ENCODE assay signal across 8 cellular contexts in the genomic region with DNA sequence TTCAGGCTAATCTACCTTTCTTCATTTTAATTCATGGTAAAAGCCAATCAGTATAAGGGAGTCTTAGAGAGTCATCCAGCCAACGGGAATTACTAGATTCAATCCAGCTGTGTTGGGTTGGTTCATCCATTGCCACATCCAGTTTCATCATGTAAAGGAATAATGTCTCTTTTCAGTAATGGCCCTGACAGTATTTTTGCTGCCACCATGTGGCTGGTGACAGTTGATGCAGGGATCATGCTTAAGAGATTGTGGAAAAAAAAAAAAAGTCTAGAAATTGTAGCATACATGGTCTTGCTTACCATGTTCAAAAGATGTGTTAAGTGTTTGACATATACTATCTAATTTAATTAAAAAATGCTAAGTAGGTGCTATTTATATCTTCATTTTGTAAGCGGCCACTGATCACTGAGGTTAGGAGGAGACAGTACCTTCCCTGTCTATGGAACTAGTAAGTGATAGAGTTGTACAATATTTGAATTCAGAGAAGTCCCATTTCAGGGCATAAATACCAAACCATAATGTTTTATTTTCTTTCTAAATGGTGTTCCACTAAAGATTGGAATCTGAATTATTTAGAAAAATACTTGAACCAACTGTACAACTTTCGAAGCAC.
DNase-seq lines count a peak whose midpoint lies in the region; ATAC-seq, FAIRE-seq and TF ChIP-seq lines count a peak whose summit lies in the region.

No MANE protein-coding gene starts in this region.

- dilution Hi-C loops in endothelial cell of umbilical vein (cut with MboI; ENCODE audit: extremely low pct_ligation_motif_present, low sequenced_read_pairs): no loop called here

- H3K27ac Mint-ChIP-seq in CD4-positive, alpha-beta T cell: no peak overlapping the region

- H3K4me2 ChIP-seq in DND-41 (ENCODE audit: insufficient read depth, low read length) (no peak overlapping the region), OCI-LY7 (ENCODE audit: low read length) (no peak overlapping the region), endothelial cell of umbilical vein (ENCODE audit: insufficient read depth, low read length) (no peak overlapping the region)

- H3K27ac ChIP-seq in DND-41 (ENCODE audit: low read length): no peak overlapping the region
- H3K27ac ChIP-seq in OCI-LY7 (ENCODE audit: low read depth, low read length, poor library complexity, severe bottlenecking): no peak overlapping the region
- H3K27ac ChIP-seq in endothelial cell of umbilical vein (ENCODE audit: insufficient read depth, low read depth, low read length): no peak overlapping the region
- no peak overlapping the region for H3K27ac ChIP-seq in pancreas
- no peak overlapping the region for H3K27ac ChIP-seq in CD4-positive, alpha-beta T cell (ENCODE audit: low read depth, low read length)

- H3K4me1 Mint-ChIP-seq in CD4-positive, alpha-beta T cell (ENCODE audit: low read depth): no peaks in the 10 kb centered on the region

- H3K4me3 Mint-ChIP-seq in CD4-positive, alpha-beta T cell: no peak overlapping the region

- H3K36me3 ChIP-seq in DND-41 (ENCODE audit: insufficient read depth, low read length) (no peaks in the 10 kb centered on the region), OCI-LY7 (ENCODE audit: insufficient read depth, low read length) (no peaks in the 10 kb centered on the region), endothelial cell of umbilical vein (ENCODE audit: control insufficient read depth in 2 of 2, extremely low read depth in 1 of 2, insufficient read depth in 2 of 2, low read length in 2 of 2) (no peaks in the 10 kb centered on the region), pancreas (no peaks in the 10 kb centered on the region)

- ATAC-seq in DND-41 (ENCODE audit: insufficient read depth, low read depth): peak; percentile 53; the same call in 1 of the 3 replicates
- peak; percentile 85 for ATAC-seq in GM19395 (IDR thresholded peaks at IDR 0.05; ENCODE audit: unreplicated experiment)
- ATAC-seq in HG03460 (IDR thresholded peaks at IDR 0.05; ENCODE audit: unreplicated experiment): peak; percentile 63
- peak in 3 of 4 donors; percentile 62 to 66 (median 64) for ATAC-seq in pancreas
- ATAC-seq in omental fat pad (ENCODE audit: low FRiP score): no peak
- ATAC-seq in CD4-positive, alpha-beta T cell (ENCODE audit: poor library complexity): no peak

- no peaks in the 10 kb centered on the region for H3K9me1 ChIP-seq in endothelial cell of umbilical vein (replicated peaks; ENCODE audit: control insufficient read depth, extremely low read depth, insufficient read depth, low read length)

- no peaks in the 10 kb centered on the region for H3K36me3 Mint-ChIP-seq in CD4-positive, alpha-beta T cell (ENCODE audit: low read depth)

- H3K9me3 ChIP-seq in DND-41 (ENCODE audit: insufficient read depth, low read length, severe bottlenecking) (no peaks in the 10 kb centered on the region), OCI-LY7 (ENCODE audit: low read length) (no peaks in the 10 kb centered on the region), endothelial cell of umbilical vein (replicated peaks; ENCODE audit: control insufficient read depth, insufficient read depth, low read length) (no peaks in the 10 kb centered on the region), pancreas (no peaks in the 10 kb centered on the region)
- no peaks in the 10 kb centered on the region for H3K9me3 ChIP-seq in CD4-positive, alpha-beta T cell (ENCODE audit: control insufficient read depth, low read length)

- CTCF ChIA-PET in OCI-LY7 (lab: Charles Lee; ENCODE audit: unreplicated experiment) (interaction anchor here (0.5 kb wide), 1 partner anchor 349 kb away, joined by 3 read pairs; no protein-coding TSS in a partner anchor), endothelial cell of umbilical vein (lab: Charles Lee) (no interaction called here)
- CTCF ChIA-PET in CD4-positive, alpha-beta T cell (lab: Charles Lee): no interaction called here

- peak; percentile 71 for TF ChIP-seq CTCF in DND-41 (IDR thresholded peaks at IDR 0.05; ENCODE audit: borderline replicate concordance, extremely low read depth, low read length, poor library complexity, severe bottlenecking)
- TF ChIP-seq CTCF in OCI-LY7 (conservative IDR thresholded peaks at IDR 0.05; ENCODE audit: low read length): peak; percentile 88
- peak; percentile 23 to 29 for TF ChIP-seq CTCF in endothelial cell of umbilical vein (IDR thresholded peaks at IDR 0.05; ENCODE audit: extremely low read depth in 1 of 2, insufficient read depth in 1 of 2, low read depth in 1 of 2, low read length in 2 of 2)
- peak; percentile 13 to 36 (median 34) for TF ChIP-seq CTCF in pancreas (IDR thresholded peaks at IDR 0.05)
- TF ChIP-seq CTCF in omental fat pad (IDR thresholded peaks at IDR 0.05): no peak
- no peak for TF ChIP-seq CTCF in CD4-positive, alpha-beta T cell (IDR thresholded peaks at IDR 0.05)

- H3K4me3 ChIP-seq in DND-41 (ENCODE audit: low read depth in 1 of 2, low read length in 2 of 2): no peak overlapping the region
- no peak overlapping the region for H3K4me3 ChIP-seq in OCI-LY7 (ENCODE audit: low read depth, low read length, poor library complexity, severe bottlenecking)
- H3K4me3 ChIP-seq in endothelial cell of umbilical vein (replicated peaks in 1 of 3; ENCODE audit: insufficient read depth in 1 of 3, low read depth in 1 of 3, low read length in 3 of 3): no peak overlapping the region
- no peak overlapping the region for H3K4me3 ChIP-seq in pancreas

- H3K4me1 ChIP-seq in DND-41 (ENCODE audit: insufficient read depth, low read length): no peaks in the 10 kb centered on the region
- H3K4me1 ChIP-seq in OCI-LY7 (ENCODE audit: insufficient read depth, low read length, poor library complexity, severe bottlenecking): no peaks in the 10 kb centered on the region
- no peaks in the 10 kb centered on the region for H3K4me1 ChIP-seq in endothelial cell of umbilical vein (ENCODE audit: control insufficient read depth, extremely low read depth, insufficient read depth, low read length)
- no peaks in the 10 kb centered on the region for H3K4me1 ChIP-seq in pancreas

- BruUV-seq in OCI-LY7 (replicated peaks; lab: Mats Ljungman, UMichigan): no TSS peak
- BruUV-seq in endothelial cell of umbilical vein (replicated peaks; lab: Mats Ljungman, UMichigan): no TSS peak

- H3K9me3 Mint-ChIP-seq in CD4-positive, alpha-beta T cell: peaks cover 4% of the 10 kb centered on the region

- H3K27me3 ChIP-seq in DND-41 (ENCODE audit: insufficient read depth, low read length, poor library complexity) (no peaks in the 10 kb centered on the region), endothelial cell of umbilical vein (ENCODE audit: control insufficient read depth in 2 of 2, insufficient read depth in 2 of 2, low read length in 2 of 2) (no peaks in the 10 kb centered on the region), pancreas (no peaks in the 10 kb centered on the region)
- H3K27me3 ChIP-seq in CD4-positive, alpha-beta T cell (ENCODE audit: control insufficient read depth, insufficient read depth, low read length): no peaks in the 10 kb centered on the region

- WGBS in pancreas, 2 donors: 47 to 60% methylated on average over 3 of the region's 3 CpGs

- H3K9ac ChIP-seq in DND-41 (ENCODE audit: low read depth, low read length): no peak overlapping the region
- no peak overlapping the region for H3K9ac ChIP-seq in endothelial cell of umbilical vein (replicated peaks; ENCODE audit: extremely low read depth, insufficient read depth, low read length)

- peak; percentile 66 for FAIRE-seq in endothelial cell of umbilical vein (lab: Jason Lieb, UNC)
- no peak for FAIRE-seq in pancreas (lab: Jason Lieb, UNC)

- POLR2A ChIA-PET in OCI-LY7 (lab: Charles Lee) (interaction anchor here (0.6 to 0.7 kb wide), 3 partner anchors 10 to 910 kb away, joined by 3 read pairs; no protein-coding TSS in a partner anchor), endothelial cell of umbilical vein (lab: Charles Lee) (no interaction called here)
- POLR2A ChIA-PET in CD4-positive, alpha-beta T cell (lab: Charles Lee): no interaction called here

- peak; percentile 9 for DNase-seq in DND-41
- peak; percentile 45 for DNase-seq in OCI-LY7 (ENCODE audit: low spot score)
- no peak for DNase-seq in endothelial cell of umbilical vein (ENCODE audit: low read depth, low spot score)
- DNase-seq in pancreas: no peak
- DNase-seq in omental fat pad (ENCODE audit: low spot score): no peak
- DNase-seq in CD4-positive, alpha-beta T cell: no peak

- H3K27me3 Mint-ChIP-seq in CD4-positive, alpha-beta T cell: no peaks in the 10 kb centered on the region

- H4K20me1 ChIP-seq in DND-41 (ENCODE audit: insufficient read depth, low read length): no peaks in the 10 kb centered on the region
- no peaks in the 10 kb centered on the region for H4K20me1 ChIP-seq in OCI-LY7 (ENCODE audit: insufficient read depth, low read length)
- H4K20me1 ChIP-seq in endothelial cell of umbilical vein (replicated peaks; ENCODE audit: control insufficient read depth, extremely low read depth, insufficient read depth, low read length): no peaks in the 10 kb centered on the region

- H2AFZ ChIP-seq in DND-41 (ENCODE audit: low read depth, low read length) (no peak overlapping the region), OCI-LY7 (ENCODE audit: low read length) (no peak overlapping the region), endothelial cell of umbilical vein (ENCODE audit: low read depth, low read length) (no peak overlapping the region)

- no peaks in the 10 kb centered on the region for H3K79me2 ChIP-seq in DND-41 (ENCODE audit: insufficient read depth, low read length)
- H3K79me2 ChIP-seq in OCI-LY7 (ENCODE audit: insufficient read depth, low read depth, low read length): no peaks in the 10 kb centered on the region
- no peaks in the 10 kb centered on the region for H3K79me2 ChIP-seq in endothelial cell of umbilical vein (ENCODE audit: control insufficient read depth, insufficient read depth, low read length)

- intact Hi-C loops in OCI-LY7 (cut with micrococcal nuclease; ENCODE audit: unreplicated experiment): loop anchor here (5.0 kb wide), 1 partner anchor 343 kb away; no protein-coding TSS in a partner anchor
- intact Hi-C loops in endothelial cell of umbilical vein (cut with micrococcal nuclease): no loop called here
- intact Hi-C loops in pancreas (cut with DNase I): no loop called here
- intact Hi-C loops in CD4-positive, alpha-beta T cell (cut with DNase I, micrococcal nuclease): no loop called here

- no peaks in the 10 kb centered on the region for H3K9me2 ChIP-seq in OCI-LY7 (ENCODE audit: insufficient read depth, low read length)

- TF ChIP-seq POLR2A in endothelial cell of umbilical vein (IDR thresholded peaks at IDR 0.05; ENCODE audit: low read depth, low read length): no peak

TF ChIP-seq in endothelial cell of umbilical vein, 7 proteins besides CTCF, POLR2A, EP300 and RAD21 (continues in another document):
- TF ChIP-seq, protein P1, sequence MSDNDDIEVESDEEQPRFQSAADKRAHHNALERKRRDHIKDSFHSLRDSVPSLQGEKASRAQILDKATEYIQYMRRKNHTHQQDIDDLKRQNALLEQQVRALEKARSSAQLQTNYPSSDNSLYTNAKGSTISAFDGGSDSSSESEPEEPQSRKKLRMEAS (IDR thresholded peaks at IDR 0.05; ENCODE audit: insufficient read depth, insufficient read length): no peak
- TF ChIP-seq EZH2 (IDR thresholded peaks at IDR 0.05; ENCODE audit: borderline replicate concordance, low read depth, low read length, severe bottlenecking) (no peak), POLR2AphosphoS5 (IDR thresholded peaks at IDR 0.05; ENCODE audit: insufficient read depth, low read depth, low read length) (no peak), JUN (IDR thresholded peaks at IDR 0.05; ENCODE audit: borderline replicate concordance, insufficient read depth, insufficient read length, low read depth) (no peak)

Comparison
In these comparisons a context has a peak if more than half of its experiments do, and no peak if none do; other contexts are left out.
1. ATAC-seq: peak in DND-41 (single experiment), GM19395 (single experiment), HG03460 (single experiment) and pancreas (3 of 4); none in omental fat pad (single experiment) and CD4-positive, alpha-beta T cell (single experiment).
2. DNase-seq: peak in DND-41 (single experiment) and OCI-LY7 (single experiment); none in endothelial cell of umbilical vein (single experiment), pancreas (0 of 6), omental fat pad (single experiment) and CD4-positive, alpha-beta T cell (0 of 10).
3. CTCF ChIP-seq: peak in DND-41 (single experiment), OCI-LY7 (single experiment), endothelial cell of umbilical vein (2 of 2) and pancreas (4 of 4); none in omental fat pad (0 of 3) and CD4-positive, alpha-beta T cell (single experiment).